In genomic region chr22:43185860-43186261, GRCh38 we compare ENCODE assay signal across 8 cellular contexts. TPM values are rescaled to one million over a fixed set of nuclear protein-coding genes. Genes with fewer than 3 reads are reported as not detected.
DNase-seq lines count a peak whose midpoint lies in the region; ATAC-seq, FAIRE-seq and TF ChIP-seq lines count a peak whose summit lies in the region.

No MANE protein-coding gene starts in this region.

- H3K9me3 ChIP-seq in left lung, result no peaks in the 10 kb centered on the region

- H3K36me3 ChIP-seq in left lung, result peaks cover 0 to 15% of the 10 kb centered on the region in 2 donors

- no peak overlapping the region for H3K27ac ChIP-seq in left lung

- no peaks in the 10 kb centered on the region for H3K9me3 Mint-ChIP-seq in central memory CD8-positive, alpha-beta T cell

- peak overlapping the region; percentile 59 for H3K4me3 Mint-ChIP-seq in central memory CD8-positive, alpha-beta T cell

- no peak overlapping the region for H3K27ac Mint-ChIP-seq in central memory CD8-positive, alpha-beta T cell (ENCODE audit: low read depth)

- no peak for FAIRE-seq in GM12892 (lab: Jason Lieb, UNC)

- DNase-seq in NCI-H2196 (lab: John Stamatoyannopoulos, UW; ENCODE audit: unreplicated experiment) (peak; percentile 54), NCI-H2196 treated with DMSO at 0.1 percent for 48 hours (lab: John Stamatoyannopoulos, UW; ENCODE audit: unreplicated experiment) (no peak), NCI-H2171 (lab: John Stamatoyannopoulos, UW) (peak; percentile 64), left lung (peak in 1 of 2 donors; percentile 68), superior temporal gyrus (ENCODE audit: extremely low spot score) (peak; percentile 33), 8988T (no peak), GM12892 (ENCODE audit: insufficient read length) (no peak)
- no peak for DNase-seq in central memory CD8-positive, alpha-beta T cell (ENCODE audit: low spot score in 2 of 2)

- H3K27me3 ChIP-seq in left lung, result no peaks in the 10 kb centered on the region

- no peaks in the 10 kb centered on the region for H3K27me3 Mint-ChIP-seq in central memory CD8-positive, alpha-beta T cell

- H3K4me1 Mint-ChIP-seq in central memory CD8-positive, alpha-beta T cell, result peaks cover 12% of the 10 kb centered on the region

- no peak for TF ChIP-seq POLR2A in GM12892 (IDR thresholded peaks at IDR 0.05; ENCODE audit: low read depth, low read length)

- H3K4me1 ChIP-seq in left lung, result peaks cover 10 to 33% of the 10 kb centered on the region in 2 donors

- no peak for ATAC-seq in central memory CD8-positive, alpha-beta T cell (replicated peaks; ENCODE audit: extremely low read depth, poor library complexity, severe bottlenecking)
- peak; percentile 9 for ATAC-seq in left lung

- intact Hi-C loops in left lung (cut with DNase I), result no loop called here

- peaks cover 5% of the 10 kb centered on the region for H3K36me3 Mint-ChIP-seq in central memory CD8-positive, alpha-beta T cell (ENCODE audit: insufficient read depth)

- no peak for TF ChIP-seq CTCF in left lung (IDR thresholded peaks at IDR 0.05)

- peak overlapping the region; percentile 59 to 73 for H3K4me3 ChIP-seq in left lung

RNA-seq across cellular contexts. Expression of gene TTLL12, which starts 1.1 kb away (rescaled TPM):
- total RNA-seq in left lung, result 10 to 100 TPM; 26.4 to 42.1 TPM
- polyA plus RNA-seq in GM12892 (2012; ENCODE audit: missing spikeins), result 18.4 TPM

RNA-seq across cellular contexts. Expression of gene TSPO, which starts 34.5 kb away (rescaled TPM):
- 100 to 1,000 TPM; 195 to 276 TPM for total RNA-seq in left lung
- polyA plus RNA-seq in GM12892 (2012; ENCODE audit: missing spikeins), result 10.8 TPM

RNA-seq across cellular contexts. Expression of gene MCAT, which starts 42.7 kb away (rescaled TPM):
- 10 to 100 TPM; 15.0 to 16.6 TPM for total RNA-seq in left lung
- polyA plus RNA-seq in GM12892 (2012; ENCODE audit: missing spikeins), result 7.1 TPM

Comparison
In these comparisons a context has a peak if more than half of its experiments do, and no peak if none do; other contexts are left out.
1. DNase-seq: peak in NCI-H2196 (single experiment), NCI-H2171 (single experiment) and superior temporal gyrus (single experiment); none in NCI-H2196 treated with DMSO at 0.1 percent for 48 hours (single experiment), central memory CD8-positive, alpha-beta T cell (0 of 2), 8988T (single experiment) and GM12892 (single experiment).